25 cellular contexts compared by ENCODE assay signal in genomic region chr6:138267971-138268895, GRCh38. TPM values are rescaled to one million over a fixed set of nuclear protein-coding genes. Genes with fewer than 3 reads are reported as not detected.
DNase-seq lines count a peak whose midpoint lies in the region; ATAC-seq, FAIRE-seq and TF ChIP-seq lines count a peak whose summit lies in the region.
"Had no signal": no experiment of that assay in that cellular context is flagged by ENCODE, and none has a peak within 500 bp of the region (broad histone marks: within the 10 kb centered on the region; RNA-seq: fewer than 3 reads in every experiment).

No MANE protein-coding gene starts in this region.

- H3K18ac ChIP-seq in mesendoderm (ENCODE audit: low read length): no peak overlapping the region

- H2BK5ac ChIP-seq in mesendoderm (ENCODE audit: low read length): no peak overlapping the region

- FAIRE-seq in pancreas (lab: Jason Lieb, UNC): no peak
- FAIRE-seq: D721Med, G401.6, GM12878 had no signal

- H2AFZ ChIP-seq in hepatocyte: no peak overlapping the region

- H3K79me2 ChIP-seq in hepatocyte (no peaks in the 10 kb centered on the region), mesendoderm (ENCODE audit: control insufficient read depth, insufficient read depth, low read length) (no peaks in the 10 kb centered on the region)

- ATAC-seq in pancreas (peak in 3 of 4 donors; percentile 23 to 69 (median 46)), GM19463 (IDR thresholded peaks at IDR 0.05; ENCODE audit: unreplicated experiment) (no peak), HG02610 (IDR thresholded peaks at IDR 0.05; ENCODE audit: unreplicated experiment) (no peak)
- ATAC-seq: GM12878 had no signal

- H3K4me2 ChIP-seq in hepatocyte (peak overlapping the region; percentile 20), mesendoderm (ENCODE audit: low read length) (no peak overlapping the region)
- H3K4me2 ChIP-seq: KMS-11 had no signal

- H3K27ac ChIP-seq in 22Rv1 (peak overlapping the region; percentile 4), hepatocyte (no peak overlapping the region), liver (ENCODE audit: low read depth in 1 of 2, low read length in 2 of 2) (no peak overlapping the region), pancreas (no peak overlapping the region), mesendoderm (ENCODE audit: low read depth, low read length) (no peak overlapping the region)
- H3K27ac ChIP-seq: KMS-11 had no signal

- H4K20me1 ChIP-seq in hepatocyte (ENCODE audit: insufficient read depth, poor library complexity, severe bottlenecking): no peaks in the 10 kb centered on the region

- H3K4me3 ChIP-seq in hepatocyte (no peak overlapping the region), liver (ENCODE audit: low read depth in 1 of 3, low read length in 3 of 3) (peak overlapping the region in 2 of 3 donors; percentile 12 to 33), pancreas (no peak overlapping the region), mesendoderm (ENCODE audit: low read length) (no peak overlapping the region)
- H3K4me3 ChIP-seq: GM12878 had no signal

- no peaks in the 10 kb centered on the region for H3K9me3 ChIP-seq in hepatocyte (ENCODE audit: low read depth)
- no peaks in the 10 kb centered on the region for H3K9me3 ChIP-seq in liver (ENCODE audit: control insufficient read depth in 4 of 4, low read length in 3 of 4)
- H3K9me3 ChIP-seq in pancreas: no peaks in the 10 kb centered on the region

- no peaks in the 10 kb centered on the region for H3K9me2 ChIP-seq in hepatocyte (replicated peaks; ENCODE audit: insufficient read depth)

- H3K36me3 ChIP-seq in hepatocyte (replicated peaks; ENCODE audit: insufficient read depth, low read depth) (no peaks in the 10 kb centered on the region), liver (ENCODE audit: control insufficient read depth in 4 of 4, insufficient read depth in 3 of 4, low read depth in 1 of 4, low read length in 3 of 4) (no peaks in the 10 kb centered on the region), pancreas (peaks cover 0 to 2% (median 0%) of the 10 kb centered on the region in 3 donors), mesendoderm (ENCODE audit: control insufficient read depth, insufficient read depth, low read length) (no peaks in the 10 kb centered on the region)

- WGBS in hepatocyte (ENCODE audit: low lambda C conversion rate, missing lambda C conversion rate): 46% methylated on average over 11 of the region's 11 CpGs
- WGBS in liver: 31% methylated on average over 11 of the region's 11 CpGs
- 61 to 69% methylated on average over 11 of the region's 11 CpGs for WGBS in pancreas, 2 donors
- WGBS in mesendoderm (ENCODE audit: extremely low coverage, insufficient coverage, low lambda C conversion rate): no CpG with 5 or more reads among the region's 11 CpGs

- H3K9ac ChIP-seq in liver (ENCODE audit: low read depth in 1 of 2, low read length in 2 of 2) (peak overlapping the region in 1 of 2 donors; percentile 6), mesendoderm (ENCODE audit: low read length) (no peak overlapping the region)
- H3K9ac ChIP-seq: KMS-11 had no signal

- TF ChIP-seq CTCF in 22Rv1 (IDR thresholded peaks at IDR 0.05): no peak
- no peak for TF ChIP-seq CTCF in hepatocyte (IDR thresholded peaks at IDR 0.05; ENCODE audit: poor library complexity)
- TF ChIP-seq CTCF in liver (IDR thresholded peaks at IDR 0.05; ENCODE audit: low read depth, low read length, missing input control): no peak
- TF ChIP-seq CTCF in pancreas (IDR thresholded peaks at IDR 0.05): no peak

- H2AK5ac ChIP-seq in mesendoderm (ENCODE audit: low read length): no peak overlapping the region

- H3K23ac ChIP-seq in mesendoderm (ENCODE audit: low read length): no peak overlapping the region

- H2BK15ac ChIP-seq in mesendoderm (replicated peaks; ENCODE audit: low read depth): no peak overlapping the region

- H3K4me1 ChIP-seq in hepatocyte (ENCODE audit: insufficient read depth): no peaks in the 10 kb centered on the region
- peaks cover 2 to 16% (median 9%) of the 10 kb centered on the region in 4 donors for H3K4me1 ChIP-seq in liver (ENCODE audit: control insufficient read depth in 4 of 4, insufficient read depth in 4 of 4, low read length in 3 of 4)
- H3K4me1 ChIP-seq in pancreas: peaks cover 0 to 5% (median 3%) of the 10 kb centered on the region in 3 donors
- no peaks in the 10 kb centered on the region for H3K4me1 ChIP-seq in mesendoderm (ENCODE audit: control insufficient read depth, low read depth, low read length)

- no peak overlapping the region for H4K5ac ChIP-seq in mesendoderm (ENCODE audit: low read length)

- H3K79me1 ChIP-seq in mesendoderm (ENCODE audit: low read length): no peaks in the 10 kb centered on the region

- DNase-seq in hepatocyte (ENCODE audit: low spot score) (no peak), pancreas (no peak), mesendoderm (no peak), cerebellar cortex (ENCODE audit: low spot score) (no peak)
- DNase-seq: CD4-positive, alpha-beta memory T cell; DND-41; HFFc6; NCI-H1436 treated with DMSO at 0.1 percent for 48 hours; NCI-H2029 treated with DMSO at 0.1 percent for 48 hours; NCI-H2171 treated with DMSO at 0.1 percent for 48 hours; NCI-H748 treated with DMSO at 0.1 percent for 48 hours; RPMI8226 had no signal

- H3K27me3 ChIP-seq in hepatocyte (no peaks in the 10 kb centered on the region), liver (ENCODE audit: control insufficient read depth in 4 of 4, insufficient read depth in 4 of 4, low read length in 3 of 4) (no peaks in the 10 kb centered on the region), pancreas (no peaks in the 10 kb centered on the region), mesendoderm (ENCODE audit: insufficient read depth, low read length, poor library complexity) (no peaks in the 10 kb centered on the region)

- peak in 1 of 2 donors; percentile 21 for TF ChIP-seq RAD21 in liver (IDR thresholded peaks at IDR 0.05)

- intact Hi-C loops in pancreas (cut with DNase I): no loop called here

- H3K56ac ChIP-seq in mesendoderm (ENCODE audit: low read length): no peak overlapping the region

- H3K4ac ChIP-seq in mesendoderm (ENCODE audit: low read depth, low read length): no peak overlapping the region

- no peak overlapping the region for H2BK120ac ChIP-seq in mesendoderm (ENCODE audit: low read depth, low read length)

- no peak overlapping the region for H4K8ac ChIP-seq in mesendoderm (ENCODE audit: low read depth, low read length)

TF ChIP-seq in liver, 16 proteins besides CTCF, POLR2A, EP300 and RAD21 (continues in another document):
- TF ChIP-seq FOXA1 (IDR thresholded peaks at IDR 0.05): no peak
- TF ChIP-seq HNF4A (conservative IDR thresholded peaks at IDR 0.05): peak; percentile 76 to 79
- TF ChIP-seq, protein P1, sequence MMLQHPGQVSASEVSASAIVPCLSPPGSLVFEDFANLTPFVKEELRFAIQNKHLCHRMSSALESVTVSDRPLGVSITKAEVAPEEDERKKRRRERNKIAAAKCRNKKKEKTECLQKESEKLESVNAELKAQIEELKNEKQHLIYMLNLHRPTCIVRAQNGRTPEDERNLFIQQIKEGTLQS (IDR thresholded peaks at IDR 0.05): no peak
- peak in 1 of 2 donors; percentile 13 for TF ChIP-seq JUND (IDR thresholded peaks at IDR 0.05)
- TF ChIP-seq SP1 (IDR thresholded peaks at IDR 0.05): peak; percentile 74
- TF ChIP-seq, protein P2, sequence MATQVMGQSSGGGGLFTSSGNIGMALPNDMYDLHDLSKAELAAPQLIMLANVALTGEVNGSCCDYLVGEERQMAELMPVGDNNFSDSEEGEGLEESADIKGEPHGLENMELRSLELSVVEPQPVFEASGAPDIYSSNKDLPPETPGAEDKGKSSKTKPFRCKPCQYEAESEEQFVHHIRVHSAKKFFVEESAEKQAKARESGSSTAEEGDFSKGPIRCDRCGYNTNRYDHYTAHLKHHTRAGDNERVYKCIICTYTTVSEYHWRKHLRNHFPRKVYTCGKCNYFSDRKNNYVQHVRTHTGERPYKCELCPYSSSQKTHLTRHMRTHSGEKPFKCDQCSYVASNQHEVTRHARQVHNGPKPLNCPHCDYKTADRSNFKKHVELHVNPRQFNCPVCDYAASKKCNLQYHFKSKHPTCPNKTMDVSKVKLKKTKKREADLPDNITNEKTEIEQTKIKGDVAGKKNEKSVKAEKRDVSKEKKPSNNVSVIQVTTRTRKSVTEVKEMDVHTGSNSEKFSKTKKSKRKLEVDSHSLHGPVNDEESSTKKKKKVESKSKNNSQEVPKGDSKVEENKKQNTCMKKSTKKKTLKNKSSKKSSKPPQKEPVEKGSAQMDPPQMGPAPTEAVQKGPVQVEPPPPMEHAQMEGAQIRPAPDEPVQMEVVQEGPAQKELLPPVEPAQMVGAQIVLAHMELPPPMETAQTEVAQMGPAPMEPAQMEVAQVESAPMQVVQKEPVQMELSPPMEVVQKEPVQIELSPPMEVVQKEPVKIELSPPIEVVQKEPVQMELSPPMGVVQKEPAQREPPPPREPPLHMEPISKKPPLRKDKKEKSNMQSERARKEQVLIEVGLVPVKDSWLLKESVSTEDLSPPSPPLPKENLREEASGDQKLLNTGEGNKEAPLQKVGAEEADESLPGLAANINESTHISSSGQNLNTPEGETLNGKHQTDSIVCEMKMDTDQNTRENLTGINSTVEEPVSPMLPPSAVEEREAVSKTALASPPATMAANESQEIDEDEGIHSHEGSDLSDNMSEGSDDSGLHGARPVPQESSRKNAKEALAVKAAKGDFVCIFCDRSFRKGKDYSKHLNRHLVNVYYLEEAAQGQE (IDR thresholded peaks at IDR 0.05): peak; percentile 71
- TF ChIP-seq RXRA (IDR thresholded peaks at IDR 0.05): peak; percentile 54 to 56
- peak; percentile 39 for TF ChIP-seq TAF1 (conservative IDR thresholded peaks at IDR 0.05)
- TF ChIP-seq, protein P3, sequence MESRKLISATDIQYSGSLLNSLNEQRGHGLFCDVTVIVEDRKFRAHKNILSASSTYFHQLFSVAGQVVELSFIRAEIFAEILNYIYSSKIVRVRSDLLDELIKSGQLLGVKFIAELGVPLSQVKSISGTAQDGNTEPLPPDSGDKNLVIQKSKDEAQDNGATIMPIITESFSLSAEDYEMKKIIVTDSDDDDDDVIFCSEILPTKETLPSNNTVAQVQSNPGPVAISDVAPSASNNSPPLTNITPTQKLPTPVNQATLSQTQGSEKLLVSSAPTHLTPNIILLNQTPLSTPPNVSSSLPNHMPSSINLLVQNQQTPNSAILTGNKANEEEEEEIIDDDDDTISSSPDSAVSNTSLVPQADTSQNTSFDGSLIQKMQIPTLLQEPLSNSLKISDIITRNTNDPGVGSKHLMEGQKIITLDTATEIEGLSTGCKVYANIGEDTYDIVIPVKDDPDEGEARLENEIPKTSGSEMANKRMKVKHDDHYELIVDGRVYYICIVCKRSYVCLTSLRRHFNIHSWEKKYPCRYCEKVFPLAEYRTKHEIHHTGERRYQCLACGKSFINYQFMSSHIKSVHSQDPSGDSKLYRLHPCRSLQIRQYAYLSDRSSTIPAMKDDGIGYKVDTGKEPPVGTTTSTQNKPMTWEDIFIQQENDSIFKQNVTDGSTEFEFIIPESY (IDR thresholded peaks at IDR 0.05): peak; percentile 6
- peak; percentile 73 for TF ChIP-seq YY1 (IDR thresholded peaks at IDR 0.05)

RNA-seq across cellular contexts. Expression of gene PBOV1, which starts 49.9 kb away (rescaled TPM):
- total RNA-seq in hepatocyte (not detected in 2 replicates), liver (not detected), pancreas (not detected)
- polyA plus RNA-seq in hepatocyte (not detected in 2 replicates), liver (not detected), pancreas (not detected)
- not detected for polyA plus RNA-seq in mesendoderm (2013, experiment 1 of 2)
- not detected for polyA plus RNA-seq in mesendoderm (2013, experiment 2 of 2)
- total RNA-seq: A172; CD4-positive, alpha-beta memory T cell; GM12878; H4; HFFc6; M059J; NCI-H460 had no signal
- polyA plus RNA-seq: BJ; CD4-positive, alpha-beta memory T cell; GM12878 had no signal

Comparison
In these comparisons a context has a peak if more than half of its experiments do, and no peak if none do; other contexts are left out.
1. H3K4me3 ChIP-seq: peak in liver (2 of 3); none in hepatocyte (single experiment), pancreas (0 of 4) and mesendoderm (single experiment).
2. ATAC-seq: peak in pancreas (3 of 4); none in GM19463 (single experiment) and HG02610 (single experiment).